In the genomic region with DNA sequence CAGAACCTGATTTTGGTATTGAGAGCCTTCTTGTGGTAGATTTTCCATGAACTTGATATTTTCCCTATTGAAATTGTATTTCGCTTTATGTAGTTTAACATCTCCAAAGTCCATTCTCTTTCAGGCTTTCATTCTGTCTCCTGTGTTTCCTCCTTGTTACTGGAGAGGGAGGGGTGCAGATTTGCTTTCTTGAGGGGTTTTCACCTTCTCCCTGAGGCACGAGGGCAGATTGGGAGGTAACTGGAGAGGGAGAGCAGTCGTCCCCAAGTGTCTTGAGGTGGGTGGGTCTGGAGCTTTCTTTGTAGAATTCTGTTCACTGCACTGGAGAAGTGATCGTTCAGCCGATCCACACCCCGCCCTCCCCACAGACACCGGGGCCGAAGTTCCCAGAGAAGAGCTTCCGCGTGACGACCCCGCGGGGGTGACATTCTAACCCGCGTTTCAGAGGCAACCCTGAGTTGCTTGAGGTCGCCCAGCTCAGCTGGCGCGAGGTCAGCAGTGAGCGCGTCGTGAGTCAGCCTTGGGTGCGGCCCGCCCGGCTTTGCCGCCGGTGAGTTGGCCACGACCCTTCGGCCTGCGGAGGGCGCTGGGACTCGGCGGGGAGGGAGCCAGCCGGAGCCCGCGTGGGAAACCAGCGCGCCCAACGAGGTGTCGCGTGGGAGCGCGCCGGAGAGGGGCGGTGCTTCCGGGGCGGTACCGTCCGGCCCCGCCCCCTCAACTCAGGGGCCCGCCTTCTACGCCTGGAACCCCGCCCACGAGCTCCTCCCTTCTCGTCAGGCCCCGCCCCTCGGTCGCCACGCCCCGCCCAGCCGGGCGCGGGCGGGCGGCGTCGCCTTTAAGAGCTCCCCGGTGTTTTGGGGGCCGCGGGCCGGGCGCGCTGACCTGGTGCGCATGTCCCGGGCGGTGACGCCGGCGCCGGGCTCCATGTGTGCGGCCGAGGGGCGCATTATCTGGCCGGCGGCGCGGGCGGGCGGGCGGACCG, we compare ENCODE assay signal across 8 cellular contexts. TPM values are rescaled to one million over a fixed set of nuclear protein-coding genes. Genes with fewer than 3 reads are reported as not detected.
DNase-seq lines count a peak whose midpoint lies in the region; ATAC-seq and TF ChIP-seq lines count a peak whose summit lies in the region.

A gene with protein sequence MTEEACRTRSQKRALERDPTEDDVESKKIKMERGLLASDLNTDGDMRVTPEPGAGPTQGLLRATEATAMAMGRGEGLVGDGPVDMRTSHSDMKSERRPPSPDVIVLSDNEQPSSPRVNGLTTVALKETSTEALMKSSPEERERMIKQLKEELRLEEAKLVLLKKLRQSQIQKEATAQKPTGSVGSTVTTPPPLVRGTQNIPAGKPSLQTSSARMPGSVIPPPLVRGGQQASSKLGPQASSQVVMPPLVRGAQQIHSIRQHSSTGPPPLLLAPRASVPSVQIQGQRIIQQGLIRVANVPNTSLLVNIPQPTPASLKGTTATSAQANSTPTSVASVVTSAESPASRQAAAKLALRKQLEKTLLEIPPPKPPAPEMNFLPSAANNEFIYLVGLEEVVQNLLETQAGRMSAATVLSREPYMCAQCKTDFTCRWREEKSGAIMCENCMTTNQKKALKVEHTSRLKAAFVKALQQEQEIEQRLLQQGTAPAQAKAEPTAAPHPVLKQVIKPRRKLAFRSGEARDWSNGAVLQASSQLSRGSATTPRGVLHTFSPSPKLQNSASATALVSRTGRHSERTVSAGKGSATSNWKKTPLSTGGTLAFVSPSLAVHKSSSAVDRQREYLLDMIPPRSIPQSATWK (plus strand): TSS at position 797 of the 982 bp plus-strand sequence. CDS start 59,671 bp downstream, outside the sequence.

- TF ChIP-seq CTCF in GM12872 (IDR thresholded peaks at IDR 0.05; ENCODE audit: insufficient read depth, low read depth, low read length), result peak; percentile 32; the same call in 1 of the 3 replicates
- peak in 3 of 6 experiments; percentile 29 to 43 (median 38) for TF ChIP-seq CTCF in adrenal gland (IDR thresholded peaks at IDR 0.05)
- TF ChIP-seq CTCF in heart left ventricle (IDR thresholded peaks at IDR 0.05), result peak in 11 of 12 donors; percentile 6 to 72 (median 52)
- TF ChIP-seq CTCF in upper lobe of left lung (IDR thresholded peaks at IDR 0.05), result peak in 5 of 6 experiments; percentile 43 to 73 (median 66)

- 2 to 25% (median 7%) methylated on average over 4 to 90 of the region's 90 CpGs for WGBS in adrenal gland, 4 donors
- 1 to 4% (median 2%) methylated on average over 28 to 90 of the region's 90 CpGs for WGBS in heart left ventricle, 4 donors
- 5% methylated on average over 18 to 26 of the region's 90 CpGs for WGBS in upper lobe of left lung, 2 donors

- ATAC-seq in HG02610 (IDR thresholded peaks at IDR 0.05; ENCODE audit: unreplicated experiment) (peak; percentile 77), heart left ventricle (peak; percentile 90 to 96 (median 95)), upper lobe of left lung (ENCODE audit: low FRiP score in 2 of 2) (peak; percentile 96 to 97)

- peaks cover 38 to 55% of the 10 kb centered on the region in 2 donors for H3K4me1 ChIP-seq in adrenal gland (replicated peaks in 1 of 2)
- H3K4me1 ChIP-seq in heart left ventricle, result peaks cover 4 to 68% (median 37%) of the 10 kb centered on the region in 12 donors
- peaks cover 48 to 70% (median 55%) of the 10 kb centered on the region in 4 donors for H3K4me1 ChIP-seq in upper lobe of left lung

- no peaks in the 10 kb centered on the region for H3K36me3 ChIP-seq in adrenal gland (replicated peaks in 1 of 2)
- no peaks in the 10 kb centered on the region for H3K36me3 ChIP-seq in heart left ventricle
- no peaks in the 10 kb centered on the region for H3K36me3 ChIP-seq in upper lobe of left lung

- H3K9me3 ChIP-seq in adrenal gland (replicated peaks in 1 of 3) (no peaks in the 10 kb centered on the region), heart left ventricle (no peaks in the 10 kb centered on the region), upper lobe of left lung (no peaks in the 10 kb centered on the region)

- TF ChIP-seq EP300 in upper lobe of left lung (IDR thresholded peaks at IDR 0.05), result peak in 1 of 4 donors; percentile 58

- peak within 1 kb of the TSS; percentile 63 to 94 (median 86) for H3K27ac ChIP-seq in adrenal gland
- H3K27ac ChIP-seq in heart left ventricle, result peak within 1 kb of the TSS; percentile 63 to 95 (median 90)
- peak within 1 kb of the TSS; percentile 89 to 94 (median 93) for H3K27ac ChIP-seq in upper lobe of left lung

- peak within 1 kb of the TSS; percentile 52 to 91 (median 86) for H3K4me3 ChIP-seq in adrenal gland
- peak within 1 kb of the TSS; percentile 66 to 100 (median 94) for H3K4me3 ChIP-seq in heart left ventricle
- H3K4me3 ChIP-seq in upper lobe of left lung, result peak within 1 kb of the TSS; percentile 73 to 88 (median 82)

- TF ChIP-seq POLR2A in adrenal gland (IDR thresholded peaks at IDR 0.05) (peak in 1 of 2 donors; percentile 51), heart left ventricle (IDR thresholded peaks at IDR 0.05) (peak in 1 of 2 donors; percentile 62), upper lobe of left lung (IDR thresholded peaks at IDR 0.05) (peak in 1 of 4 donors; percentile 62)

- DNase-seq in NCI-H1092 (lab: John Stamatoyannopoulos, UW), result peak; percentile 61
- peak; percentile 83 to 92 (median 87) for DNase-seq in T-helper 1 cell
- peak; percentile 94 to 97 (median 95) for DNase-seq in adrenal gland
- DNase-seq in heart left ventricle, result peak; percentile 95 to 98 (median 95)
- DNase-seq in posterior vena cava (ENCODE audit: low spot score), result peak; percentile 99
- peak; percentile 96 to 99 for DNase-seq in upper lobe of left lung

- no peaks in the 10 kb centered on the region for H3K27me3 ChIP-seq in adrenal gland
- no peaks in the 10 kb centered on the region for H3K27me3 ChIP-seq in heart left ventricle
- H3K27me3 ChIP-seq in upper lobe of left lung, result no peaks in the 10 kb centered on the region

- intact Hi-C loops in adrenal gland (cut with DNase I) (loop anchor here in 1 of 2 donors (5.0 kb wide), 1 partner anchor 82 kb away; no protein-coding TSS in a partner anchor), heart left ventricle (cut with DNase I) (loop anchor here in 7 of 10 donors (1.0 to 10.0 kb wide), 10 partner anchors 20 to 87 kb away; no protein-coding TSS in a partner anchor), posterior vena cava (cut with DNase I) (no loop called here)

RNA-seq across cellular contexts. Expression of the gene that starts here (rescaled TPM):
- total RNA-seq in adrenal gland, result 100 to 1,000 TPM in 1 of 8 donors, 10 to 100 TPM in 7; 38.7 to 125 (median 65.5) TPM
- polyA plus RNA-seq in adrenal gland, result 10 to 100 TPM; 17.0 to 35.1 (median 20.9) TPM
- 10 to 100 TPM; 18.1 to 49.5 (median 35.5) TPM for total RNA-seq in heart left ventricle
- 10 to 100 TPM in 1 of 2 donors, 1 to 10 TPM in 1; 7.5 to 27.0 TPM for polyA plus RNA-seq in heart left ventricle
- 10 to 100 TPM; 54.3 to 70.9 TPM for total RNA-seq in posterior vena cava
- total RNA-seq in upper lobe of left lung, result 100 to 1,000 TPM in 2 of 6 donors, 10 to 100 TPM in 4; 60.8 to 182 (median 88.0) TPM

Comparison
In these comparisons a context has a peak if more than half of its experiments do, and no peak if none do; other contexts are left out.
1. Peak in every context shown above with its lines: DNase-seq, ATAC-seq, H3K4me3 ChIP-seq and H3K27ac ChIP-seq.
2. intact Hi-C loops: an anchor here in heart left ventricle (1.0 to 10.0 kb wide); none called in posterior vena cava.